ENCODE assay signal across 11 cellular contexts in genomic region chr7:140009735-140010134, GRCh38.
"Had no signal": no experiment of that assay in that cellular context is flagged by ENCODE, and none has a peak within 500 bp of the region (broad histone marks: within the 10 kb centered on the region; RNA-seq: fewer than 3 reads in every experiment).

No MANE protein-coding gene starts in this region.

- H3K36me3 Mint-ChIP-seq: activated naive CD8-positive, alpha-beta T cell had no signal

- H3K27ac ChIP-seq: esophagus muscularis mucosa, lower lobe of right lung, thoracic aorta had no signal

- H3K4me1 Mint-ChIP-seq: nephron had no signal

- H3K27ac Mint-ChIP-seq: activated naive CD8-positive, alpha-beta T cell; dendritic cell treated with granulocyte-macrophage colony-stimulating factor and Interleukin-4, amounts not matched to agents 40 ng/mL and 50 ng/mL, for 4 days; nephron; T-helper 1 cell treated with Interleukin-12 subunit alpha and Interleukin-12 subunit beta and Interleukin-4 antibody, amounts not matched to agents 30 μg/mL and 1 μg/mL, for 36 hours had no signal

- H3K9me3 Mint-ChIP-seq: dendritic cell treated with granulocyte-macrophage colony-stimulating factor and Interleukin-4, amounts not matched to agents 40 ng/mL and 50 ng/mL, for 4 days; nephron; T-helper 1 cell treated with Interleukin-12 subunit alpha and Interleukin-12 subunit beta and Interleukin-4 antibody, amounts not matched to agents 30 μg/mL and 1 μg/mL, for 36 hours had no signal

- H3K4me3 ChIP-seq: esophagus muscularis mucosa, lower lobe of right lung, thoracic aorta had no signal

- H3K9me3 ChIP-seq: esophagus muscularis mucosa, lower lobe of right lung, thoracic aorta had no signal

- H3K4me1 ChIP-seq: esophagus muscularis mucosa, lower lobe of right lung had no signal

- DNase-seq: activated CD4-positive, alpha-beta T cell treated with anti-CD3 and anti-CD28 coated beads for 1 hour; activated CD8-positive, alpha-beta memory T cell treated with anti-CD3 and anti-CD28 coated beads for 24 hours; activated CD8-positive, alpha-beta memory T cell treated with anti-CD3 and anti-CD28 coated beads, Interleukin-2, amount 50 U/mL, for 48 hours; effector CD8-positive, alpha-beta T cell; lower lobe of right lung had no signal

- H3K36me3 ChIP-seq: esophagus muscularis mucosa, thoracic aorta had no signal

- H3K4me3 Mint-ChIP-seq: activated naive CD8-positive, alpha-beta T cell; dendritic cell treated with granulocyte-macrophage colony-stimulating factor and Interleukin-4, amounts not matched to agents 40 ng/mL and 50 ng/mL, for 4 days; nephron; T-helper 1 cell treated with Interleukin-12 subunit alpha and Interleukin-12 subunit beta and Interleukin-4 antibody, amounts not matched to agents 30 μg/mL and 1 μg/mL, for 36 hours had no signal
